Comparison of ENCODE assay signal across 10 cellular contexts in genomic region chr21:33069994-33070811, GRCh38. TPM values are rescaled to one million over a fixed set of nuclear protein-coding genes. Genes with fewer than 3 reads are reported as not detected.
DNase-seq lines count a peak whose midpoint lies in the region; ATAC-seq and TF ChIP-seq lines count a peak whose summit lies in the region.
"Had no signal": no experiment of that assay in that cellular context is flagged by ENCODE, and none has a peak within 500 bp of the region (broad histone marks: within the 10 kb centered on the region; RNA-seq: fewer than 3 reads in every experiment).

TSS of gene OLIG1 (plus strand) at chr21:33070141. CDS start at chr21:33070247, 106 bp downstream.

- intact Hi-C loops in left ventricle myocardium superior (cut with micrococcal nuclease) (no loop called here), psoas muscle (cut with DNase I) (loop anchor here in 1 of 2 donors (5.0 kb wide), 1 partner anchor 53 kb away; no protein-coding TSS in a partner anchor)

- H3K4me3 ChIP-seq in psoas muscle: peak within 1 kb of the TSS; percentile 68

- H3K27ac ChIP-seq in psoas muscle: no peak within 1 kb of the TSS

- peaks cover 14% of the 10 kb centered on the region for H3K4me1 Mint-ChIP-seq in activated naive CD4-positive, alpha-beta T cell treated with anti-CD3 and anti-CD28 coated beads, Interleukin-2, amount 50 U/mL, for 24 hours

- H3K4me3 Mint-ChIP-seq in activated naive CD4-positive, alpha-beta T cell treated with anti-CD3 and anti-CD28 coated beads, Interleukin-2, amount 50 U/mL, for 24 hours: peak within 1 kb of the TSS; percentile 78

- H3K4me1 ChIP-seq in psoas muscle: peaks cover 14% of the 10 kb centered on the region

- no peaks in the 10 kb centered on the region for H3K9me3 ChIP-seq in psoas muscle

- H3K36me3 ChIP-seq in psoas muscle (ENCODE audit: insufficient read depth in 1 of 2, low read depth in 1 of 2): no peaks in the 10 kb centered on the region

- H3K36me3 Mint-ChIP-seq in activated naive CD4-positive, alpha-beta T cell treated with anti-CD3 and anti-CD28 coated beads, Interleukin-2, amount 50 U/mL, for 24 hours: peaks cover 2% of the 10 kb centered on the region

- no peak within 1 kb of the TSS for H3K27ac Mint-ChIP-seq in activated naive CD4-positive, alpha-beta T cell treated with anti-CD3 and anti-CD28 coated beads, Interleukin-2, amount 50 U/mL, for 24 hours

- DNase-seq in activated CD4-positive, alpha-beta T cell treated with anti-CD3 and anti-CD28 coated beads for 1 hour: peak; percentile 16
- no peak for DNase-seq in activated CD4-positive, alpha-beta T cell treated with anti-CD3 and anti-CD28 coated beads, Interleukin-2, amount 50 U/mL, for 1 hour
- DNase-seq in NCI-H524 (lab: John Stamatoyannopoulos, UW): peak; percentile 79 to 90
- peak; percentile 82 for DNase-seq in left ventricle myocardium superior
- DNase-seq in psoas muscle: peak; percentile 33 to 67
- DNase-seq: DND-41 had no signal

- peaks cover 49% of the 10 kb centered on the region for H3K27me3 Mint-ChIP-seq in activated naive CD4-positive, alpha-beta T cell treated with anti-CD3 and anti-CD28 coated beads, Interleukin-2, amount 50 U/mL, for 24 hours

- peak; percentile 98 for ATAC-seq in left ventricle myocardium superior
- peak; percentile 89 to 97 (median 92) for ATAC-seq in psoas muscle
- no peak for ATAC-seq in GM18519 (IDR thresholded peaks at IDR 0.05; ENCODE audit: low FRiP score, unreplicated experiment)
- no peak for ATAC-seq in HG02571 (IDR thresholded peaks at IDR 0.05; ENCODE audit: unreplicated experiment)

- no peak for TF ChIP-seq CTCF in psoas muscle (IDR thresholded peaks at IDR 0.05)

- 0 to 2% (median 1%) methylated on average over 52 to 95 of the region's 95 CpGs for WGBS in psoas muscle, 3 donors

- peaks cover 0 to 79% (median 12%) of the 10 kb centered on the region in 3 donors for H3K27me3 ChIP-seq in psoas muscle (ENCODE audit: insufficient read depth in 3 of 3, low read length in 2 of 3)

- no peaks in the 10 kb centered on the region for H3K9me3 Mint-ChIP-seq in activated naive CD4-positive, alpha-beta T cell treated with anti-CD3 and anti-CD28 coated beads, Interleukin-2, amount 50 U/mL, for 24 hours

RNA-seq across cellular contexts. Expression of gene OLIG1, which starts in this region (rescaled TPM):
- total RNA-seq in left ventricle myocardium superior (0.62 TPM), psoas muscle (1 to 10 TPM in 1 of 4 donors, under 1 TPM in 2, not detected in 1; 0.10 to 3.4 (median 0.44) TPM)
- polyA plus RNA-seq in psoas muscle: under 1 TPM; 0.07 to 0.74 (median 0.23) TPM
- total RNA-seq: subcutaneous adipose tissue had no signal

Comparison
In these comparisons a context has a peak if more than half of its experiments do, and no peak if none do; other contexts are left out.
1. Peak in DNase-seq and ATAC-seq in left ventricle myocardium superior; RNA of the gene not detected or under 1 TPM.
2. ATAC-seq: peak in psoas muscle (4 of 4); none in GM18519 (single experiment) and HG02571 (single experiment).